In genomic region chr21:32844076-32844475, GRCh38 we compare ENCODE assay signal across 33 cellular contexts.
"Had no signal": no experiment of that assay in that cellular context is flagged by ENCODE, and none has a peak within 500 bp of the region (broad histone marks: within the 10 kb centered on the region; RNA-seq: fewer than 3 reads in every experiment).

No MANE protein-coding gene starts in this region.

- H3K27me3 ChIP-seq: body of pancreas, colonic mucosa had no signal

- H3K9me3 ChIP-seq: body of pancreas, colonic mucosa, esophagus squamous epithelium, gastrocnemius medialis, heart left ventricle had no signal

- H3K4me3 Mint-ChIP-seq: activated CD4-positive, alpha-beta memory T cell treated with anti-CD3 and anti-CD28 coated beads, Interleukin-2, amount 10 ng/mL, durations not matched to agents 7 days and 5 days; activated CD4-positive, alpha-beta T cell treated with anti-CD3 and anti-CD28 coated beads, Interleukin-2, amount 10 ng/mL, durations not matched to agents 7 days and 5 days; activated naive CD4-positive, alpha-beta T cell treated with anti-CD3 and anti-CD28 coated beads, Interleukin-2, amount 10 ng/mL, durations not matched to agents 7 days and 5 days; activated naive CD8-positive, alpha-beta T cell treated with anti-CD3 and anti-CD28 coated beads, Interleukin-2, amount 10 ng/mL, durations not matched to agents 7 days and 5 days; activated T-cell treated with anti-CD3 and anti-CD28 coated beads, Interleukin-2, amount 50 U/mL, for 24 hours; activated T-cell treated with anti-CD3 and anti-CD28 coated beads, Interleukin-2, amount 50 U/mL, for 72 hours; T-cell; T-helper 1 cell treated with Interleukin-12 subunit alpha and Interleukin-12 subunit beta and Interleukin-4 antibody, amounts not matched to agents 30 μg/mL and 1 μg/mL, for 36 hours; WTC11 had no signal

- ATAC-seq: activated naive CD4-positive, alpha-beta T cell treated with anti-CD3 and anti-CD28 coated beads, Interleukin-2, amount 50 U/mL, for 72 hours; activated T-cell treated with anti-CD3 and anti-CD28 coated beads, Interleukin-2, amount 50 U/mL, for 72 hours; body of pancreas; foreskin keratinocyte; gastrocnemius medialis; heart left ventricle; T-cell; WTC11 had no signal

- H3K9me3 Mint-ChIP-seq: activated CD4-positive, alpha-beta memory T cell treated with anti-CD3 and anti-CD28 coated beads, Interleukin-2, amount 10 ng/mL, durations not matched to agents 7 days and 5 days; activated CD4-positive, alpha-beta T cell treated with anti-CD3 and anti-CD28 coated beads, Interleukin-2, amount 10 ng/mL, durations not matched to agents 7 days and 5 days; activated naive CD4-positive, alpha-beta T cell treated with anti-CD3 and anti-CD28 coated beads, Interleukin-2, amount 10 ng/mL, durations not matched to agents 7 days and 5 days; activated naive CD4-positive, alpha-beta T cell treated with anti-CD3 and anti-CD28 coated beads, Interleukin-2, amount 50 U/mL, for 72 hours; activated naive CD8-positive, alpha-beta T cell treated with anti-CD3 and anti-CD28 coated beads, Interleukin-2, amount 10 ng/mL, durations not matched to agents 7 days and 5 days; activated T-cell treated with anti-CD3 and anti-CD28 coated beads, Interleukin-2, amount 50 U/mL, for 24 hours; activated T-cell treated with anti-CD3 and anti-CD28 coated beads, Interleukin-2, amount 50 U/mL, for 72 hours; T-cell; T-helper 1 cell treated with Interleukin-12 subunit alpha and Interleukin-12 subunit beta and Interleukin-4 antibody, amounts not matched to agents 30 μg/mL and 1 μg/mL, for 36 hours; WTC11 had no signal

- H3K4me1 Mint-ChIP-seq: activated CD4-positive, alpha-beta memory T cell treated with anti-CD3 and anti-CD28 coated beads, Interleukin-2, amount 10 ng/mL, durations not matched to agents 7 days and 5 days; activated CD4-positive, alpha-beta T cell treated with anti-CD3 and anti-CD28 coated beads, Interleukin-2, amount 10 ng/mL, durations not matched to agents 7 days and 5 days; activated naive CD4-positive, alpha-beta T cell treated with anti-CD3 and anti-CD28 coated beads, Interleukin-2, amount 10 ng/mL, durations not matched to agents 7 days and 5 days; activated naive CD8-positive, alpha-beta T cell treated with anti-CD3 and anti-CD28 coated beads, Interleukin-2, amount 10 ng/mL, durations not matched to agents 7 days and 5 days; T-cell had no signal

- H3K27ac ChIP-seq: body of pancreas, colonic mucosa, esophagus squamous epithelium, foreskin keratinocyte, gastrocnemius medialis, heart left ventricle, VCaP had no signal

- H3K27ac Mint-ChIP-seq: activated CD4-positive, alpha-beta memory T cell treated with anti-CD3 and anti-CD28 coated beads, Interleukin-2, amount 10 ng/mL, durations not matched to agents 7 days and 5 days; activated CD4-positive, alpha-beta T cell treated with anti-CD3 and anti-CD28 coated beads, Interleukin-2, amount 10 ng/mL, durations not matched to agents 7 days and 5 days; activated naive CD4-positive, alpha-beta T cell treated with anti-CD3 and anti-CD28 coated beads, Interleukin-2, amount 10 ng/mL, durations not matched to agents 7 days and 5 days; activated naive CD4-positive, alpha-beta T cell treated with anti-CD3 and anti-CD28 coated beads, Interleukin-2, amount 50 U/mL, for 72 hours; activated naive CD8-positive, alpha-beta T cell treated with anti-CD3 and anti-CD28 coated beads, Interleukin-2, amount 10 ng/mL, durations not matched to agents 7 days and 5 days; activated T-cell treated with anti-CD3 and anti-CD28 coated beads, Interleukin-2, amount 50 U/mL, for 24 hours; activated T-cell treated with anti-CD3 and anti-CD28 coated beads, Interleukin-2, amount 50 U/mL, for 72 hours; T-cell; T-helper 1 cell treated with Interleukin-12 subunit alpha and Interleukin-12 subunit beta and Interleukin-4 antibody, amounts not matched to agents 30 μg/mL and 1 μg/mL, for 36 hours; WTC11 had no signal

- H3K4me3 ChIP-seq: body of pancreas, colonic mucosa, esophagus squamous epithelium, gastrocnemius medialis, heart left ventricle had no signal

- H3K4me1 ChIP-seq: body of pancreas, colonic mucosa, esophagus squamous epithelium, foreskin keratinocyte, gastrocnemius medialis, heart left ventricle had no signal

- H3K36me3 ChIP-seq: colonic mucosa, esophagus squamous epithelium, gastrocnemius medialis, heart left ventricle had no signal

- DNase-seq: activated CD4-positive, alpha-beta memory T cell treated with anti-CD3 and anti-CD28 coated beads, Interleukin-2, amount 10 ng/mL, durations not matched to agents 7 days and 5 days; activated CD4-positive, alpha-beta T cell treated with anti-CD3 and anti-CD28 coated beads for 1 hour; activated CD4-positive, alpha-beta T cell treated with anti-CD3 and anti-CD28 coated beads for 4 hours; activated CD4-positive, alpha-beta T cell treated with anti-CD3 and anti-CD28 coated beads, Interleukin-2, amount 10 ng/mL, durations not matched to agents 7 days and 5 days; activated CD4-positive, alpha-beta T cell treated with anti-CD3 and anti-CD28 coated beads, Interleukin-2, amount 50 U/mL, for 4 hours; activated CD8-positive, alpha-beta memory T cell treated with anti-CD3 and anti-CD28 coated beads, Interleukin-2, amount 50 U/mL, for 48 hours; activated gamma-delta T cell; activated naive CD4-positive, alpha-beta T cell; activated naive CD4-positive, alpha-beta T cell treated with anti-CD3 and anti-CD28 coated beads, Interleukin-2, amount 10 ng/mL, durations not matched to agents 7 days and 5 days; activated naive CD8-positive, alpha-beta T cell treated with anti-CD3 and anti-CD28 coated beads, Interleukin-2, amount 10 ng/mL, durations not matched to agents 7 days and 5 days; activated T-cell treated with anti-CD3 and anti-CD28 coated beads for 4 hours; activated T-cell treated with anti-CD3 and anti-CD28 coated beads, Interleukin-2, amount 50 U/mL, for 24 hours; activated T-cell treated with anti-CD3 and anti-CD28 coated beads, Interleukin-2, amount 50 U/mL, for 72 hours; amniotic stem cell; anterior cingulate cortex; body of pancreas; central memory CD4-positive, alpha-beta T cell; cerebellar nuclear complex; colonic mucosa; effector CD8-positive, alpha-beta T cell; esophagus squamous epithelium; foreskin keratinocyte; gastrocnemius medialis; glutamatergic neuron; heart left ventricle; T-cell; T-helper 9 cell had no signal

- FAIRE-seq: endometrium, endothelial cell of umbilical vein had no signal

- H3K36me3 Mint-ChIP-seq: activated naive CD4-positive, alpha-beta T cell treated with anti-CD3 and anti-CD28 coated beads, Interleukin-2, amount 10 ng/mL, durations not matched to agents 7 days and 5 days; activated naive CD4-positive, alpha-beta T cell treated with anti-CD3 and anti-CD28 coated beads, Interleukin-2, amount 50 U/mL, for 72 hours; activated naive CD8-positive, alpha-beta T cell treated with anti-CD3 and anti-CD28 coated beads, Interleukin-2, amount 10 ng/mL, durations not matched to agents 7 days and 5 days; T-cell; WTC11 had no signal
